In the genomic region with DNA sequence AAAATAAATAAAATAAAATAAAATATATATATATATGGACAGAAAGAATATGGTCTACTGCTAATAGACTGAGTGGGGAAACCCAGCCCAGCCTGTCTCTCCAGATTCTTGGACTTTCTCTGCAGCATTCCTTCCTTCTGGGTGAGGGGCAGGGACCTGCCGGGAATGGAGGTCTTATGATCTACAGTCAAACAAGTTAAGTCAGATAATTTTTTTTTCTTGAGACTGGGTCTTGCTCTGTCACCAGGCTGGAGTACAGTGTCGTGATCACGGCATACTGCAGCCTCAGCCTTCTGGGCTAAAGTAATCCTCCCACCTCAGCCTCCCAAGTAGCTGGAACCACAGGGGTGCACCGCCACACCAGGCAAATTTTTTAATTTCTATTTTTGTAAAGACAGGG, we compare ENCODE assay signal across 16 cellular contexts. TPM values are rescaled to one million over a fixed set of nuclear protein-coding genes. Genes with fewer than 3 reads are reported as not detected.
DNase-seq lines count a peak whose midpoint lies in the region; ATAC-seq and TF ChIP-seq lines count a peak whose summit lies in the region.
"Had no signal": no experiment of that assay in that cellular context is flagged by ENCODE, and none has a peak within 500 bp of the region (broad histone marks: within the 10 kb centered on the region; RNA-seq: fewer than 3 reads in every experiment).

No MANE protein-coding gene starts in this region.

- H3K9me3 ChIP-seq in vagina: no peaks in the 10 kb centered on the region
- H3K9me3 ChIP-seq: A549 had no signal

- no peak for DNase-seq in RWPE1 (ENCODE audit: low spot score)
- DNase-seq in WTC11 (ENCODE audit: low spot score): no peak
- DNase-seq in mesenteric fat pad (ENCODE audit: low spot score): peak; percentile 6
- DNase-seq in vagina (ENCODE audit: extremely low spot score in 2 of 2): peak; percentile 12 to 65
- DNase-seq in H4 (ENCODE audit: low spot score): no peak
- no peak for DNase-seq in hepatic stellate cell (ENCODE audit: low spot score)
- DNase-seq: CD8-positive, alpha-beta T cell; COR-L47; DMS153; DMS79 treated with DMSO at 0.1 percent for 48 hours; EL; GDM1; H7 had no signal

- no peak overlapping the region for H3K4me3 ChIP-seq in vagina
- H3K4me3 ChIP-seq: A549 had no signal

- H3K36me3 ChIP-seq in vagina: no peaks in the 10 kb centered on the region

- no peaks in the 10 kb centered on the region for H3K27me3 Mint-ChIP-seq in WTC11 (ENCODE audit: low read depth)
- H3K27me3 Mint-ChIP-seq: IgD-negative memory B cell had no signal

- H3K27ac Mint-ChIP-seq in WTC11: no peak overlapping the region
- H3K27ac Mint-ChIP-seq: CD8-positive, alpha-beta T cell; IgD-negative memory B cell had no signal

- POLR2A ChIA-PET in RWPE1 (lab: Yijun Ruan, JAX; ENCODE audit: low non-redundant PET): no interaction called here
- POLR2A ChIA-PET in WTC11 (lab: Charles Lee): no interaction called here

- no peaks in the 10 kb centered on the region for H3K27me3 ChIP-seq in vagina

- H3K4me1 ChIP-seq in vagina: peaks cover 33% of the 10 kb centered on the region

- TF ChIP-seq POLR2A in vagina (IDR thresholded peaks at IDR 0.05): no peak

- peaks cover 13% of the 10 kb centered on the region for H3K4me1 Mint-ChIP-seq in WTC11

- H3K27ac ChIP-seq in RWPE1 (peak overlapping the region; percentile 71), vagina (no peak overlapping the region)
- H3K27ac ChIP-seq: A549 had no signal

- TF ChIP-seq CTCF in RWPE1 (conservative IDR thresholded peaks at IDR 0.05; ENCODE audit: low read depth) (no peak), WTC11 (IDR thresholded peaks at IDR 0.05) (no peak), vagina (IDR thresholded peaks at IDR 0.05) (no peak)

- ATAC-seq in WTC11: no peak
- ATAC-seq: A549; CD8-positive, alpha-beta T cell had no signal

- H3K4me3 Mint-ChIP-seq in WTC11: no peak overlapping the region
- H3K4me3 Mint-ChIP-seq: CD14-positive monocyte; CD8-positive, alpha-beta T cell had no signal

- no peaks in the 10 kb centered on the region for H3K36me3 Mint-ChIP-seq in WTC11
- H3K36me3 Mint-ChIP-seq: CD14-positive monocyte; CD8-positive, alpha-beta T cell; IgD-negative memory B cell had no signal

- intact Hi-C loops in vagina (cut with DNase I): no loop called here

- H3K9me3 Mint-ChIP-seq in WTC11: no peaks in the 10 kb centered on the region
- H3K9me3 Mint-ChIP-seq: CD14-positive monocyte; CD8-positive, alpha-beta T cell; IgD-negative memory B cell had no signal

- CTCF ChIA-PET in RWPE1 (lab: Yijun Ruan, JAX) (interaction anchor here (1.2 to 2.5 kb wide), 2 partner anchors 10 to 164 kb away, joined by 9 to 12 read pairs; no protein-coding TSS in a partner anchor), WTC11 (lab: Charles Lee) (interaction anchor here (1.0 to 4.6 kb wide), 2 partner anchors 25 to 329 kb away, joined by 4 to 68 read pairs; no protein-coding TSS in a partner anchor)

TF ChIP-seq in WTC11, 78 proteins besides CTCF, POLR2A, EP300 and RAD21:
- TF ChIP-seq TP53 (CRISPR knock-in tag; IDR thresholded peaks at IDR 0.05) (no peak), HMGA2 (CRISPR knock-in tag; IDR thresholded peaks at IDR 0.05) (0 out of 2 replicates have a peak, but pooled peaks have one; percentile 7)

RNA-seq across cellular contexts. Expression of a gene that starts 33.5 kb away (rescaled TPM):
- total RNA-seq in WTC11 (2021) (2.6 to 3.6 TPM (median 2.9 TPM) in 3 replicates), mesenteric fat pad (0.84 TPM), vagina (8.3 TPM)
- 0.23 and 0.48 TPM in 2 replicates for total RNA-seq in H4 (2014; rRNA removed; shearing (Covaris generic))

RNA-seq across cellular contexts. Expression of a gene that starts 53.1 kb away (rescaled TPM):
- total RNA-seq in WTC11 (2021) (77.8 to 88.5 TPM (median 88.1 TPM) in 3 replicates), mesenteric fat pad (77.8 TPM), vagina (59.2 TPM)
- total RNA-seq in H4 (2014; rRNA removed; shearing (Covaris generic)): 66.1 and 74.5 TPM in 2 replicates

Comparison
In these comparisons a context has a peak if more than half of its experiments do, and no peak if none do; other contexts are left out.
1. DNase-seq: peak in mesenteric fat pad (single experiment) and vagina (2 of 2); none in RWPE1 (single experiment), WTC11 (single experiment), H4 (single experiment) and hepatic stellate cell (single experiment).